In genomic region chr3:73472429-73472828, GRCh38 we compare ENCODE assay signal across 1 cellular context.
TF ChIP-seq lines count a peak whose summit lies in the region.

No MANE protein-coding gene starts in this region.

TF ChIP-seq in SK-N-SH treated with all-trans-retinoic acid at 6 μM for 48 hours, 23 proteins besides CTCF, POLR2A, EP300 and RAD21 (continued from another document):
- TF ChIP-seq CREB5 (CRISPR knock-in tag; IDR thresholded peaks at IDR 0.05; ENCODE audit: low read depth) (peak; percentile 91), RARB (CRISPR knock-in tag; IDR thresholded peaks at IDR 0.05) (no peak), POU6F1 (CRISPR knock-in tag; IDR thresholded peaks at IDR 0.05; ENCODE audit: borderline replicate concordance, low read depth) (no peak)
